ENCODE assay signal across 21 cellular contexts in genomic region chr6:134424131-134424794, GRCh38.
DNase-seq lines count a peak whose midpoint lies in the region; ATAC-seq, FAIRE-seq and TF ChIP-seq lines count a peak whose summit lies in the region.
"Had no signal": no experiment of that assay in that cellular context is flagged by ENCODE, and none has a peak within 500 bp of the region (broad histone marks: within the 10 kb centered on the region; RNA-seq: fewer than 3 reads in every experiment).

No MANE protein-coding gene starts in this region.

- H3K27me3 ChIP-seq in astrocyte (ENCODE audit: insufficient read depth, low read length), result no peaks in the 10 kb centered on the region

- H3K9ac ChIP-seq in astrocyte (ENCODE audit: low read length), result no peak overlapping the region

- peak overlapping the region; percentile 34 for H3K27ac Mint-ChIP-seq in astrocyte (ENCODE audit: unreplicated experiment)
- H3K27ac Mint-ChIP-seq: activated CD4-positive, alpha-beta memory T cell treated with anti-CD3 and anti-CD28 coated beads for 36 hours; activated naive CD8-positive, alpha-beta T cell; activated T-cell treated with anti-CD3 and anti-CD28 coated beads, Interleukin-2, amount 50 U/mL, for 24 hours; brain; CD4-positive, CD25-positive, alpha-beta regulatory T cell; natural killer cell had no signal

- H3K79me2 ChIP-seq in astrocyte (ENCODE audit: insufficient read depth, low read length), result no peaks in the 10 kb centered on the region

- H3K4me2 ChIP-seq in astrocyte (ENCODE audit: low read length), result no peak overlapping the region

- peaks cover 6% of the 10 kb centered on the region for H3K9me3 Mint-ChIP-seq in astrocyte (ENCODE audit: unreplicated experiment)
- H3K9me3 Mint-ChIP-seq: activated CD4-positive, alpha-beta memory T cell treated with anti-CD3 and anti-CD28 coated beads for 36 hours; activated T-cell treated with anti-CD3 and anti-CD28 coated beads, Interleukin-2, amount 50 U/mL, for 24 hours; brain; natural killer cell had no signal

- peaks cover 51% of the 10 kb centered on the region for H3K4me1 ChIP-seq in astrocyte (ENCODE audit: insufficient read depth, low read length)

- peaks cover 1% of the 10 kb centered on the region for H3K36me3 Mint-ChIP-seq in astrocyte (ENCODE audit: low read depth, unreplicated experiment)
- H3K36me3 Mint-ChIP-seq: activated CD4-positive, alpha-beta memory T cell treated with anti-CD3 and anti-CD28 coated beads for 36 hours; activated naive CD8-positive, alpha-beta T cell; brain; CD4-positive, CD25-positive, alpha-beta regulatory T cell; natural killer cell had no signal

- no peak overlapping the region for H2AFZ ChIP-seq in astrocyte (ENCODE audit: low read depth, low read length)

- H3K36me3 ChIP-seq in astrocyte (ENCODE audit: insufficient read depth, low read length), result no peaks in the 10 kb centered on the region

- peak overlapping the region; percentile 99 for H3K27ac ChIP-seq in astrocyte (ENCODE audit: low read depth, low read length)
- H3K27ac ChIP-seq: 22Rv1, VCaP had no signal

- H3K4me1 Mint-ChIP-seq in astrocyte (ENCODE audit: low read depth, unreplicated experiment), result peaks cover 39% of the 10 kb centered on the region
- H3K4me1 Mint-ChIP-seq: brain, natural killer cell had no signal

- H3K4me3 Mint-ChIP-seq in astrocyte (ENCODE audit: unreplicated experiment), result no peak overlapping the region
- H3K4me3 Mint-ChIP-seq: activated CD4-positive, alpha-beta memory T cell treated with anti-CD3 and anti-CD28 coated beads for 36 hours; activated naive CD8-positive, alpha-beta T cell; activated T-cell treated with anti-CD3 and anti-CD28 coated beads, Interleukin-2, amount 50 U/mL, for 24 hours; brain; CD4-positive, CD25-positive, alpha-beta regulatory T cell; natural killer cell had no signal

- peak; percentile 8 for DNase-seq in DMS53 (lab: John Stamatoyannopoulos, UW)
- no peak for DNase-seq in DMS53 treated with DMSO at 0.1 percent for 48 hours (lab: John Stamatoyannopoulos, UW; ENCODE audit: unreplicated experiment)
- no peak for DNase-seq in astrocyte (ENCODE audit: low read depth)
- DNase-seq in fibroblast of pulmonary artery (ENCODE audit: low read depth), result peak; percentile 61
- DNase-seq in stromal cell of bone marrow (ENCODE audit: low read depth), result peak; percentile 54
- DNase-seq in SKM-1 treated with dmso at 0.1 percent for 144 hours (lab: John Stamatoyannopoulos, UW; ENCODE audit: unreplicated experiment), result no peak
- DNase-seq: activated CD4-positive, alpha-beta memory T cell treated with anti-CD3 and anti-CD28 coated beads for 36 hours; activated T-cell treated with anti-CD3 and anti-CD28 coated beads, Interleukin-2, amount 50 U/mL, for 24 hours; CD4-positive, CD25-positive, alpha-beta regulatory T cell; DMS79; islet precursor cell; natural killer cell; NCI-H146; SHP77; stimulated activated CD4-positive, alpha-beta T cell treated with anti-CD3 and anti-CD28 coated beads, Interleukin-4, amount 100 ng/mL, for 4 hours had no signal

- ATAC-seq in HG03095 (IDR thresholded peaks at IDR 0.05; ENCODE audit: unreplicated experiment), result no peak
- no peak for ATAC-seq in GM18868 (IDR thresholded peaks at IDR 0.05; ENCODE audit: unreplicated experiment)
- ATAC-seq: natural killer cell had no signal

- no peak for FAIRE-seq in astrocyte (lab: Jason Lieb, UNC)

- no peaks in the 10 kb centered on the region for H3K27me3 Mint-ChIP-seq in astrocyte (ENCODE audit: low read depth, unreplicated experiment)
- H3K27me3 Mint-ChIP-seq: activated CD4-positive, alpha-beta memory T cell treated with anti-CD3 and anti-CD28 coated beads for 36 hours; activated naive CD8-positive, alpha-beta T cell; activated T-cell treated with anti-CD3 and anti-CD28 coated beads, Interleukin-2, amount 50 U/mL, for 24 hours; CD4-positive, CD25-positive, alpha-beta regulatory T cell had no signal

- H3K9me3 ChIP-seq in astrocyte (ENCODE audit: insufficient read depth, low read depth, low read length), result no peaks in the 10 kb centered on the region

- no peak overlapping the region for H3K4me3 ChIP-seq in astrocyte (ENCODE audit: insufficient read depth, low read depth, low read length)
- no peak overlapping the region for H3K4me3 ChIP-seq in fibroblast of pulmonary artery (replicated peaks; ENCODE audit: low read depth, low read length)

- TF ChIP-seq CTCF in astrocyte (IDR thresholded peaks at IDR 0.05; ENCODE audit: insufficient read depth, low read depth, low read length) (no peak), fibroblast of pulmonary artery (IDR thresholded peaks at IDR 0.05; ENCODE audit: low read length, missing control alignments) (no peak)

- H4K20me1 ChIP-seq in astrocyte (ENCODE audit: insufficient read depth, low read length), result no peaks in the 10 kb centered on the region

Comparison
In these comparisons a context has a peak if more than half of its experiments do, and no peak if none do; other contexts are left out.
1. DNase-seq: peak in DMS53 (single experiment), fibroblast of pulmonary artery (single experiment) and stromal cell of bone marrow (single experiment); none in DMS53 treated with DMSO at 0.1 percent for 48 hours (single experiment), astrocyte (single experiment) and SKM-1 treated with dmso at 0.1 percent for 144 hours (single experiment).